ENCODE assay signal across 8 cellular contexts in genomic region chr1:121558514-121558913, GRCh38.
DNase-seq lines count a peak whose midpoint lies in the region; ATAC-seq, FAIRE-seq and TF ChIP-seq lines count a peak whose summit lies in the region.

No MANE protein-coding gene starts in this region.

- no peaks in the 10 kb centered on the region for H3K9me3 Mint-ChIP-seq in immature natural killer cell

- intact Hi-C loops in pancreas (cut with DNase I), result no loop called here

- WGBS in pancreas, 2 donors, result 85 to 87% methylated on average over 2 of the region's 2 CpGs
- WGBS in neuronal stem cell (ENCODE audit: extremely low coverage in 2 of 2, insufficient read length in 2 of 2, insufficient replicate concordance in 1 of 2), 2 donors, result no CpG with 5 or more reads among the region's 2 CpGs

- H3K23ac ChIP-seq in neuronal stem cell (ENCODE audit: low read depth, low read length, poor library complexity), result no peak overlapping the region

- H2AK5ac ChIP-seq in neuronal stem cell (ENCODE audit: low read depth, low read length), result no peak overlapping the region

- no peak overlapping the region for H2BK12ac ChIP-seq in neuronal stem cell (ENCODE audit: low read length)

- H4K91ac ChIP-seq in neuronal stem cell (ENCODE audit: low read depth, low read length, poor library complexity), result no peak overlapping the region

- no peak overlapping the region for H2AFZ ChIP-seq in fibroblast of lung (ENCODE audit: low read length)
- no peak overlapping the region for H2AFZ ChIP-seq in neuronal stem cell (ENCODE audit: low read length)

- no peak overlapping the region for H3K9ac ChIP-seq in fibroblast of lung (ENCODE audit: insufficient read depth, low read length)
- H3K9ac ChIP-seq in neuronal stem cell (ENCODE audit: low read depth, low read length, poor library complexity), result no peak overlapping the region

- H4K8ac ChIP-seq in neuronal stem cell (ENCODE audit: low read depth, low read length), result no peak overlapping the region

- no peaks in the 10 kb centered on the region for H3K36me3 ChIP-seq in fibroblast of lung (ENCODE audit: control insufficient read depth, insufficient read depth, low read length)
- no peaks in the 10 kb centered on the region for H3K36me3 ChIP-seq in pancreas
- H3K36me3 ChIP-seq in neuronal stem cell (replicated peaks in 1 of 2; ENCODE audit: control insufficient read depth in 2 of 2, insufficient read depth in 2 of 2, low read length in 2 of 2), result no peaks in the 10 kb centered on the region

- H3K36me3 Mint-ChIP-seq in immature natural killer cell, result peaks cover 0 to 4% (median 0%) of the 10 kb centered on the region in 3 donors

- no peak overlapping the region for H3K4me3 ChIP-seq in fibroblast of lung (replicated peaks in 1 of 4; ENCODE audit: control extremely low read depth in 1 of 4, insufficient read depth in 1 of 4, low read depth in 3 of 4, low read length in 4 of 4)
- H3K4me3 ChIP-seq in pancreas, result no peak overlapping the region
- H3K4me3 ChIP-seq in neuronal stem cell (ENCODE audit: low read length in 2 of 2), result no peak overlapping the region

- no peaks in the 10 kb centered on the region for H3K9me3 ChIP-seq in fibroblast of lung (ENCODE audit: control insufficient read depth, insufficient read depth, low read depth, low read length)
- H3K9me3 ChIP-seq in pancreas, result no peaks in the 10 kb centered on the region
- H3K9me3 ChIP-seq in neuronal stem cell (replicated peaks in 1 of 2; ENCODE audit: control insufficient read depth in 2 of 2, insufficient read depth in 1 of 2, low read depth in 1 of 2, low read length in 2 of 2), result no peaks in the 10 kb centered on the region

- H4K20me1 ChIP-seq in fibroblast of lung (ENCODE audit: control insufficient read depth, extremely low read depth, insufficient read depth, low read length), result no peaks in the 10 kb centered on the region

- no peak overlapping the region for H3K4me3 Mint-ChIP-seq in immature natural killer cell

- H3K27me3 Mint-ChIP-seq in immature natural killer cell (ENCODE audit: low read depth in 3 of 3), result no peaks in the 10 kb centered on the region

- peak; percentile 81 for FAIRE-seq in pancreas (lab: Jason Lieb, UNC)

- no peak overlapping the region for H2BK120ac ChIP-seq in neuronal stem cell (ENCODE audit: low read depth, low read length)

- no peaks in the 10 kb centered on the region for H3K79me2 ChIP-seq in fibroblast of lung (ENCODE audit: control insufficient read depth, insufficient read depth, low read length)

- H3K4me1 ChIP-seq in fibroblast of lung (ENCODE audit: control insufficient read depth, extremely low read depth, insufficient read depth, low read length), result no peaks in the 10 kb centered on the region
- H3K4me1 ChIP-seq in pancreas, result no peaks in the 10 kb centered on the region
- no peaks in the 10 kb centered on the region for H3K4me1 ChIP-seq in neuronal stem cell (ENCODE audit: control insufficient read depth in 2 of 2, insufficient read depth in 1 of 2, low read depth in 1 of 2, low read length in 2 of 2)

- no peaks in the 10 kb centered on the region for H3K79me1 ChIP-seq in neuronal stem cell (ENCODE audit: low read depth, low read length)

- H2BK5ac ChIP-seq in neuronal stem cell (ENCODE audit: low read length), result no peak overlapping the region

- H3K27ac ChIP-seq in fibroblast of lung (ENCODE audit: insufficient read depth, low read length), result no peak overlapping the region
- no peak overlapping the region for H3K27ac ChIP-seq in pancreas
- H3K27ac ChIP-seq in neuronal stem cell (replicated peaks; ENCODE audit: low read length), result no peak overlapping the region

- no peak overlapping the region for H3K27ac Mint-ChIP-seq in immature natural killer cell

- no peak overlapping the region for H3K4me2 ChIP-seq in fibroblast of lung (ENCODE audit: extremely low read depth, insufficient read depth, low read length)
- H3K4me2 ChIP-seq in neuronal stem cell (ENCODE audit: insufficient read depth, low read length, poor library complexity, severe bottlenecking), result no peak overlapping the region

- DNase-seq in H4 (ENCODE audit: low spot score) (peak; percentile 83), RKO (ENCODE audit: low spot score) (peak; percentile 74), fibroblast of lung (ENCODE audit: low read depth in 2 of 2) (peak; percentile 40 to 90), pancreas (no peak), neuronal stem cell (ENCODE audit: low spot score) (no peak), immature natural killer cell (no peak)

- no peak overlapping the region for H3K18ac ChIP-seq in neuronal stem cell (ENCODE audit: low read length)

- ATAC-seq in pancreas (peak in 2 of 4 donors; percentile 57 to 62), HG02588 (IDR thresholded peaks at IDR 0.05; ENCODE audit: unreplicated experiment) (no peak), GM21390 (IDR thresholded peaks at IDR 0.05; ENCODE audit: unreplicated experiment) (no peak)

- H3K14ac ChIP-seq in neuronal stem cell (ENCODE audit: low read length), result no peak overlapping the region

- TF ChIP-seq CTCF in fibroblast of lung (conservative IDR thresholded peaks at IDR 0.05 in 1 of 2, IDR thresholded peaks at IDR 0.05 in 1 of 2; ENCODE audit: low read depth in 1 of 2, low read length in 2 of 2), result no peak
- TF ChIP-seq CTCF in pancreas (IDR thresholded peaks at IDR 0.05), result no peak

- no peak overlapping the region for H2BK15ac ChIP-seq in neuronal stem cell (ENCODE audit: low read length)

- H3K4ac ChIP-seq in neuronal stem cell (ENCODE audit: low read length), result no peak overlapping the region

- H3K27me3 ChIP-seq in fibroblast of lung (ENCODE audit: control insufficient read depth, insufficient read depth, low read length), result no peaks in the 10 kb centered on the region
- no peaks in the 10 kb centered on the region for H3K27me3 ChIP-seq in pancreas
- H3K27me3 ChIP-seq in neuronal stem cell (ENCODE audit: control insufficient read depth in 3 of 3, insufficient read depth in 3 of 3, low read depth in 1 of 3, low read length in 3 of 3), result no peaks in the 10 kb centered on the region

- no peaks in the 10 kb centered on the region for H3K4me1 Mint-ChIP-seq in immature natural killer cell

Comparison
In these comparisons a context has a peak if more than half of its experiments do, and no peak if none do; other contexts are left out.
1. DNase-seq: peak in H4 (single experiment), RKO (single experiment) and fibroblast of lung (2 of 2); none in pancreas (0 of 6), neuronal stem cell (single experiment) and immature natural killer cell (0 of 3).